In genomic region chr17:46029627-46030026, GRCh38 we compare ENCODE assay signal across 28 cellular contexts. TPM values are rescaled to one million over a fixed set of nuclear protein-coding genes. Genes with fewer than 3 reads are reported as not detected.
DNase-seq lines count a peak whose midpoint lies in the region; ATAC-seq and TF ChIP-seq lines count a peak whose summit lies in the region.
"Had no signal": no experiment of that assay in that cellular context is flagged by ENCODE, and none has a peak within 500 bp of the region (broad histone marks: within the 10 kb centered on the region; RNA-seq: fewer than 3 reads in every experiment).

No MANE protein-coding gene starts in this region.

- no peak overlapping the region for H3K9ac ChIP-seq in mammary epithelial cell (ENCODE audit: insufficient read depth, low read length)
- H3K9ac ChIP-seq: BLaER1 had no signal

- H3K27ac Mint-ChIP-seq in MCF 10A (ENCODE audit: low read depth, unreplicated experiment) (peak overlapping the region; percentile 61), T-helper 17 cell (peak overlapping the region; percentile 94)
- H3K27ac Mint-ChIP-seq in effector memory CD8-positive, alpha-beta T cell: peak overlapping the region; percentile 41 to 52
- H3K27ac Mint-ChIP-seq in stimulated activated memory B cell treated with anti-CD40 and anti-IgM and Interleukin-4, amounts not matched to agents 10 μg/mL and 1 μg/mL and 100 μg/mL, for 72 hours: peak overlapping the region; percentile 97
- H3K27ac Mint-ChIP-seq: activated CD4-positive, alpha-beta memory T cell treated with anti-CD3 and anti-CD28 coated beads, Interleukin-2, amount 10 ng/mL, durations not matched to agents 7 days and 5 days had no signal

- no peak overlapping the region for H3K27ac ChIP-seq in mammary epithelial cell (ENCODE audit: insufficient read depth, low read depth, low read length)
- H3K27ac ChIP-seq: BLaER1, thoracic aorta, vagina had no signal

- H4K20me1 ChIP-seq in mammary epithelial cell (ENCODE audit: insufficient read depth, low read length): no peaks in the 10 kb centered on the region

- WGBS in mammary epithelial cell (ENCODE audit: low coverage, missing lambda C conversion rate): over 99% methylated on average over 6 of the region's 6 CpGs

- H3K4me1 Mint-ChIP-seq in MCF 10A (ENCODE audit: insufficient read depth, unreplicated experiment) (no peaks in the 10 kb centered on the region), T-helper 17 cell (peaks cover 22% of the 10 kb centered on the region)
- peaks cover 21 to 51% of the 10 kb centered on the region in 2 donors for H3K4me1 Mint-ChIP-seq in effector memory CD8-positive, alpha-beta T cell (ENCODE audit: low read depth in 2 of 2)
- H3K4me1 Mint-ChIP-seq in stimulated activated memory B cell treated with anti-CD40 and anti-IgM and Interleukin-4, amounts not matched to agents 10 μg/mL and 1 μg/mL and 100 μg/mL, for 72 hours: peaks cover 62% of the 10 kb centered on the region

- TF ChIP-seq CTCF in MCF 10A (IDR thresholded peaks at IDR 0.05; ENCODE audit: unreplicated experiment) (no peak), mammary epithelial cell (conservative IDR thresholded peaks at IDR 0.05 in 1 of 2, IDR thresholded peaks at IDR 0.05 in 1 of 2; ENCODE audit: extremely low read depth in 1 of 2, insufficient read depth in 1 of 2, low read depth in 1 of 2, low read length in 2 of 2) (no peak)

- no peaks in the 10 kb centered on the region for H3K4me1 ChIP-seq in mammary epithelial cell (ENCODE audit: insufficient read depth, low read length)
- H3K4me1 ChIP-seq: vagina had no signal

- BruUV-seq in MCF 10A (replicated peaks; lab: Mats Ljungman, UMichigan) (no TSS peak), mammary epithelial cell (replicated peaks; lab: Mats Ljungman, UMichigan) (no TSS peak)

- H2AFZ ChIP-seq in mammary epithelial cell (ENCODE audit: low read depth, low read length): no peak overlapping the region

- CTCF ChIA-PET in MCF 10A (lab: Yijun Ruan, JAX): interaction anchor here (0.6 kb wide), 1 partner anchor 185 kb away, joined by 4 read pairs; no protein-coding TSS in a partner anchor
- CTCF ChIA-PET in mammary epithelial cell (lab: Charles Lee; ENCODE audit: low non-redundant PET): no interaction called here

- no peaks in the 10 kb centered on the region for H3K9me3 ChIP-seq in mammary epithelial cell (replicated peaks; ENCODE audit: insufficient read depth, low read length)
- H3K9me3 ChIP-seq in T-helper 17 cell (ENCODE audit: control insufficient read depth, low read length, poor library complexity, severe bottlenecking): no peaks in the 10 kb centered on the region
- H3K9me3 ChIP-seq: BLaER1, thoracic aorta, vagina had no signal

- no peaks in the 10 kb centered on the region for H3K79me2 ChIP-seq in mammary epithelial cell (ENCODE audit: insufficient read depth, low read length)

- dilution Hi-C loops in mammary epithelial cell (cut with HindIII; ENCODE audit: low sequenced_read_pairs): no loop called here

- H3K27me3 ChIP-seq in mammary epithelial cell (ENCODE audit: insufficient read depth, low read length): no peaks in the 10 kb centered on the region
- H3K27me3 ChIP-seq: BLaER1, vagina had no signal

- in situ Hi-C loops in mammary epithelial cell (cut with MboI; ENCODE audit: low sequenced_read_pairs in 2 of 2): no loop called here

- peaks cover 24% of the 10 kb centered on the region for H3K36me3 ChIP-seq in mammary epithelial cell (ENCODE audit: insufficient read depth, low read length)

- H3K27me3 Mint-ChIP-seq in MCF 10A (ENCODE audit: insufficient read depth, unreplicated experiment): no peaks in the 10 kb centered on the region
- H3K27me3 Mint-ChIP-seq in T-helper 17 cell: no peaks in the 10 kb centered on the region
- H3K27me3 Mint-ChIP-seq in effector memory CD8-positive, alpha-beta T cell: no peaks in the 10 kb centered on the region
- no peaks in the 10 kb centered on the region for H3K27me3 Mint-ChIP-seq in stimulated activated memory B cell treated with anti-CD40 and anti-IgM and Interleukin-4, amounts not matched to agents 10 μg/mL and 1 μg/mL and 100 μg/mL, for 72 hours
- H3K27me3 Mint-ChIP-seq: activated CD4-positive, alpha-beta memory T cell treated with anti-CD3 and anti-CD28 coated beads, Interleukin-2, amount 10 ng/mL, durations not matched to agents 7 days and 5 days; activated naive CD4-positive, alpha-beta T cell treated with anti-CD3 and anti-CD28 coated beads, Interleukin-2, amount 10 ng/mL, durations not matched to agents 7 days and 5 days had no signal

- no peak overlapping the region for H3K4me2 ChIP-seq in mammary epithelial cell (ENCODE audit: insufficient read depth, low read depth, low read length)

- H3K36me3 Mint-ChIP-seq in MCF 10A (ENCODE audit: insufficient read depth, unreplicated experiment) (peaks cover 85% of the 10 kb centered on the region), T-helper 17 cell (ENCODE audit: low read depth) (peaks cover 11% of the 10 kb centered on the region)
- H3K36me3 Mint-ChIP-seq in effector memory CD8-positive, alpha-beta T cell (ENCODE audit: insufficient read depth): peaks cover 67% of the 10 kb centered on the region
- peaks cover 70% of the 10 kb centered on the region for H3K36me3 Mint-ChIP-seq in stimulated activated memory B cell treated with anti-CD40 and anti-IgM and Interleukin-4, amounts not matched to agents 10 μg/mL and 1 μg/mL and 100 μg/mL, for 72 hours

- POLR2A ChIA-PET in MCF 10A (lab: Yijun Ruan, JAX): interaction anchor here (0.6 to 1.8 kb wide), 3 partner anchors 9 to 198 kb away, joined by 3 to 5 read pairs (median 5); no protein-coding TSS in a partner anchor

- no peaks in the 10 kb centered on the region for H3K9me3 Mint-ChIP-seq in MCF 10A (ENCODE audit: unreplicated experiment)
- no peaks in the 10 kb centered on the region for H3K9me3 Mint-ChIP-seq in effector memory CD8-positive, alpha-beta T cell
- H3K9me3 Mint-ChIP-seq in stimulated activated memory B cell treated with anti-CD40 and anti-IgM and Interleukin-4, amounts not matched to agents 10 μg/mL and 1 μg/mL and 100 μg/mL, for 72 hours: no peaks in the 10 kb centered on the region
- H3K9me3 Mint-ChIP-seq: activated CD4-positive, alpha-beta memory T cell treated with anti-CD3 and anti-CD28 coated beads, Interleukin-2, amount 10 ng/mL, durations not matched to agents 7 days and 5 days; activated naive CD4-positive, alpha-beta T cell treated with anti-CD3 and anti-CD28 coated beads, Interleukin-2, amount 10 ng/mL, durations not matched to agents 7 days and 5 days; H9; T-helper 2 cell treated with Interferon-gamma antibody and Interleukin-4, amounts not matched to agents 5 μg/mL and 100 μg/mL, for 36 hours had no signal

- no peak for ATAC-seq in T-helper 17 cell
- no peak for ATAC-seq in effector memory CD8-positive, alpha-beta T cell (replicated peaks)
- ATAC-seq in stimulated activated memory B cell treated with anti-CD40 and anti-IgM and Interleukin-4, amounts not matched to agents 10 μg/mL and 1 μg/mL and 100 μg/mL, for 72 hours: no peak

- H3K4me3 ChIP-seq in mammary epithelial cell (replicated peaks in 1 of 3; ENCODE audit: insufficient read depth in 1 of 3, low read depth in 2 of 3, low read length in 3 of 3): no peak overlapping the region
- H3K4me3 ChIP-seq: BLaER1, thoracic aorta, vagina had no signal

- intact Hi-C loops in MCF 10A (cut with micrococcal nuclease) (no loop called here), mammary epithelial cell (cut with micrococcal nuclease) (no loop called here)

- H3K4me3 Mint-ChIP-seq in MCF 10A (ENCODE audit: unreplicated experiment) (no peak overlapping the region), T-helper 17 cell (peak overlapping the region; percentile 7)
- H3K4me3 Mint-ChIP-seq in effector memory CD8-positive, alpha-beta T cell: no peak overlapping the region
- no peak overlapping the region for H3K4me3 Mint-ChIP-seq in stimulated activated memory B cell treated with anti-CD40 and anti-IgM and Interleukin-4, amounts not matched to agents 10 μg/mL and 1 μg/mL and 100 μg/mL, for 72 hours
- H3K4me3 Mint-ChIP-seq: activated CD4-positive, alpha-beta memory T cell treated with anti-CD3 and anti-CD28 coated beads, Interleukin-2, amount 10 ng/mL, durations not matched to agents 7 days and 5 days; activated naive CD4-positive, alpha-beta T cell treated with anti-CD3 and anti-CD28 coated beads, Interleukin-2, amount 10 ng/mL, durations not matched to agents 7 days and 5 days; H9; T-helper 2 cell treated with Interferon-gamma antibody and Interleukin-4, amounts not matched to agents 5 μg/mL and 100 μg/mL, for 36 hours had no signal

- DNase-seq in MCF 10A (ENCODE audit: unreplicated experiment) (no peak), mammary epithelial cell (no peak), T-helper 17 cell (no peak), NCI-H69 (lab: John Stamatoyannopoulos, UW) (no peak), NK-92 (lab: John Stamatoyannopoulos, UW; ENCODE audit: unreplicated experiment) (no peak)
- DNase-seq in effector memory CD8-positive, alpha-beta T cell: no peak
- DNase-seq in central memory CD4-positive, alpha-beta T cell: no peak
- DNase-seq: ACHN; activated CD4-positive, alpha-beta memory T cell treated with anti-CD3 and anti-CD28 coated beads, Interleukin-2, amount 10 ng/mL, durations not matched to agents 7 days and 5 days; activated naive CD4-positive, alpha-beta T cell treated with anti-CD3 and anti-CD28 coated beads, Interleukin-2, amount 10 ng/mL, durations not matched to agents 7 days and 5 days; activated T-cell treated with anti-CD3 and anti-CD28 coated beads, Interleukin-2, amount 50 U/mL, for 1 hour; anterior cingulate cortex; Calu3; H9; Kasumi-1; kidney glomerular epithelial cell; NCI-H1694 treated with DMSO at 0.1 percent for 48 hours; NCI-H524 treated with DMSO at 0.1 percent for 48 hours had no signal

RNA-seq across cellular contexts. Expression of gene STH, which starts 30.6 kb away (rescaled TPM):
- not detected in 2 replicates for total RNA-seq in MCF 10A (2022)
- total RNA-seq in mammary epithelial cell: not detected
- polyA plus RNA-seq in mammary epithelial cell: not detected
- not detected for polyA minus RNA-seq in mammary epithelial cell
- not detected for total RNA-seq in T-helper 17 cell
- total RNA-seq: activated CD4-positive, alpha-beta memory T cell treated with anti-CD3 and anti-CD28 coated beads, Interleukin-2, amount 10 ng/mL, durations not matched to agents 7 days and 5 days; Calu3; dermis microvascular lymphatic vessel endothelial cell; endothelial cell of umbilical vein; H9; lung microvascular endothelial cell; omental fat pad; RPMI7951; thoracic aorta; vagina had no signal
- polyA plus RNA-seq: endothelial cell of umbilical vein had no signal

Comparison
In these comparisons a context has a peak if more than half of its experiments do, and no peak if none do; other contexts are left out.
1. H3K27ac Mint-ChIP-seq: peak in every context shown above with its lines; median percentile 97 in stimulated activated memory B cell treated with anti-CD40 and anti-IgM and Interleukin-4, amounts not matched to agents 10 μg/mL and 1 μg/mL and 100 μg/mL, for 72 hours; 94 in T-helper 17 cell; 61 in MCF 10A; 46 in effector memory CD8-positive, alpha-beta T cell.